ENCODE assay signal across 15 cellular contexts in the genomic region with DNA sequence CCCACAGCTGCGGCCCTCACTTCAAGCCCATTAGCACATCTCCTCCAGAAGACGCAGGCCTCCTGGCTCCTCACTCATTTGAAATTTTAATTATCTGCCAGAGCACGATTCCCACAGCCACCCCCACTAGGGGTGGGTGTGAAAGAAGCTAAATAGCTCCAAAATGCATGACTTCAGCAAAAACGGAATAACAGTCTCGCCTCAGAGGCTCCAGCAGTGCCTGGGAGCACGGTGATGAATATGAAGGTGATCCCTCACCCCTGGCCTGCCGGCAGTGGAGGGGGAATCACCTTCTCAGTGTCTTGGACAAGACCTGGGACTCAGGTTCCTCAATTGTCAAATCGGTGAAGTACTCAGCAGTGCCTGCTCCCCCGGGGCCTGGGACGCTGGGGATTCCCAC.
A peak's percentile ranks its signal among the peaks of the same experiment; 100 is the strongest.
DNase-seq lines count a peak whose midpoint lies in the region; ATAC-seq, FAIRE-seq and TF ChIP-seq lines count a peak whose summit lies in the region.
"Had no signal": no experiment of that assay in that cellular context is flagged by ENCODE, and none has a peak within 500 bp of the region (broad histone marks: within the 10 kb centered on the region; RNA-seq: fewer than 3 reads in every experiment).

No MANE protein-coding gene starts in this region.

- H3K9me3 ChIP-seq in HepG2 (ENCODE audit: low read length) (no peaks in the 10 kb centered on the region), right lobe of liver (no peaks in the 10 kb centered on the region), SK-N-MC (ENCODE audit: low read depth, low read length) (no peaks in the 10 kb centered on the region)
- no peaks in the 10 kb centered on the region for H3K9me3 ChIP-seq in CD8-positive, alpha-beta memory T cell (ENCODE audit: low read length)

- H2AFZ ChIP-seq in HepG2 (ENCODE audit: low read length) = no peak overlapping the region

- H3K4me1 ChIP-seq in HepG2 (ENCODE audit: insufficient read depth, low read length) (no peaks in the 10 kb centered on the region), right lobe of liver (no peaks in the 10 kb centered on the region)
- H3K4me1 ChIP-seq in CD8-positive, alpha-beta memory T cell (ENCODE audit: insufficient read depth, low read length) = no peaks in the 10 kb centered on the region

- WGBS in HepG2 (ENCODE audit: low lambda C conversion rate) = 30% methylated on average over 9 of the region's 10 CpGs
- WGBS in right lobe of liver (ENCODE audit: insufficient coverage, low coverage, low lambda C conversion rate, missing lambda C conversion rate) = 50% methylated on average over 6 of the region's 10 CpGs

- TF ChIP-seq CTCF in HepG2 (CRISPR knock-in tag; IDR thresholded peaks at IDR 0.05) (no peak), right lobe of liver (IDR thresholded peaks at IDR 0.05) (no peak), CD14-positive monocyte (IDR thresholded peaks at IDR 0.05) (no peak)

- H3K27ac Mint-ChIP-seq in activated CD4-positive, alpha-beta T cell treated with anti-CD3 and anti-CD28 coated beads, Interleukin-2, amount 10 ng/mL, durations not matched to agents 24 days and 14 days = no peak overlapping the region
- H3K27ac Mint-ChIP-seq in CD8-positive, alpha-beta memory T cell = no peak overlapping the region
- H3K27ac Mint-ChIP-seq in CD14-positive monocyte = no peak overlapping the region

- TF ChIP-seq RAD21 in HepG2 (CRISPR knock-in tag; IDR thresholded peaks at IDR 0.05) = no peak

- H3K4me2 ChIP-seq in HepG2 (ENCODE audit: low read depth, low read length) = no peak overlapping the region

- in situ Hi-C loops in HepG2 (cut with HindIII; ENCODE audit: extremely low pct_ligation_motif_present, low pct_unique_long_range_greater_than_20kb) = no loop called here

- H3K4me3 Mint-ChIP-seq in activated CD4-positive, alpha-beta T cell treated with anti-CD3 and anti-CD28 coated beads, Interleukin-2, amount 10 ng/mL, durations not matched to agents 24 days and 14 days = no peak overlapping the region
- no peak overlapping the region for H3K4me3 Mint-ChIP-seq in CD8-positive, alpha-beta memory T cell
- H3K4me3 Mint-ChIP-seq in CD14-positive monocyte = no peak overlapping the region

- no peak for ATAC-seq in HepG2
- ATAC-seq in right lobe of liver = no peak
- ATAC-seq: HCT116, K562 had no signal

- no peaks in the 10 kb centered on the region for H3K36me3 Mint-ChIP-seq in activated CD4-positive, alpha-beta T cell treated with anti-CD3 and anti-CD28 coated beads, Interleukin-2, amount 10 ng/mL, durations not matched to agents 24 days and 14 days (ENCODE audit: low read depth)
- H3K36me3 Mint-ChIP-seq in CD8-positive, alpha-beta memory T cell = peaks cover 0 to 3% (median 0%) of the 10 kb centered on the region in 3 donors
- H3K36me3 Mint-ChIP-seq in CD14-positive monocyte = peaks cover 0 to 3% of the 10 kb centered on the region in 2 donors

- H3K4me1 Mint-ChIP-seq in activated CD4-positive, alpha-beta T cell treated with anti-CD3 and anti-CD28 coated beads, Interleukin-2, amount 10 ng/mL, durations not matched to agents 24 days and 14 days = peaks cover 2% of the 10 kb centered on the region
- H3K4me1 Mint-ChIP-seq in CD8-positive, alpha-beta memory T cell = no peaks in the 10 kb centered on the region
- H3K4me1 Mint-ChIP-seq in CD14-positive monocyte = peaks cover 4% of the 10 kb centered on the region

- H3K27me3 ChIP-seq in HepG2 (ENCODE audit: control insufficient read depth in 1 of 2, insufficient read depth in 2 of 2, low read length in 2 of 2) (peaks cover 2 to 10% of the 10 kb centered on the region in 2 experiments; a peak in 3 of 5 replicates), right lobe of liver (no peaks in the 10 kb centered on the region)
- no peaks in the 10 kb centered on the region for H3K27me3 ChIP-seq in CD8-positive, alpha-beta memory T cell (ENCODE audit: insufficient read depth, low read length, poor library complexity, severe bottlenecking)

- intact Hi-C loops in HepG2 (cut with micrococcal nuclease; ENCODE audit: unreplicated experiment) = no loop called here
- intact Hi-C loops in right lobe of liver (cut with DNase I) = no loop called here
- intact Hi-C loops in activated CD4-positive, alpha-beta T cell treated with anti-CD3 and anti-CD28 coated beads, Interleukin-2, amount 10 ng/mL, durations not matched to agents 24 days and 14 days (cut with micrococcal nuclease) = loop anchor here (10.0 kb wide), 1 partner anchor 52 kb away; no protein-coding TSS in a partner anchor
- intact Hi-C loops in CD14-positive monocyte (cut with micrococcal nuclease) = no loop called here

- H3K27ac ChIP-seq in HepG2 (ENCODE audit: extremely low read length, insufficient read depth, low read length) (no peak overlapping the region), right lobe of liver (no peak overlapping the region), SK-N-MC (peak overlapping the region; percentile 49; the same call in 1 of the 2 replicates)
- H3K27ac ChIP-seq in CD8-positive, alpha-beta memory T cell (ENCODE audit: low read depth, low read length) = no peak overlapping the region
- H3K27ac ChIP-seq: HL-60 had no signal

- CTCF ChIA-PET in HepG2 (lab: Yijun Ruan, JAX; ENCODE audit: low intra/inter-chr PET ratio, low total read pairs) = no interaction called here
- CTCF ChIA-PET in CD8-positive, alpha-beta memory T cell (lab: Charles Lee) = no interaction called here

- H4K20me1 ChIP-seq in HepG2 (ENCODE audit: insufficient read depth, low read length) = no peaks in the 10 kb centered on the region

- no peak for TF ChIP-seq POLR2A in HepG2 (IDR thresholded peaks at IDR 0.05; ENCODE audit: insufficient read depth in 1 of 2, low read depth in 2 of 2, low read length in 2 of 2)
- no peak for TF ChIP-seq POLR2A in right lobe of liver (IDR thresholded peaks at IDR 0.05)

- H3K36me3 ChIP-seq in HepG2 (replicated peaks in 1 of 2; ENCODE audit: control insufficient read depth in 1 of 2, insufficient read depth in 2 of 2, low read length in 2 of 2) (no peaks in the 10 kb centered on the region), right lobe of liver (no peaks in the 10 kb centered on the region), SK-N-MC (ENCODE audit: insufficient read depth, low read length) (no peaks in the 10 kb centered on the region)
- no peaks in the 10 kb centered on the region for H3K36me3 ChIP-seq in CD8-positive, alpha-beta memory T cell (ENCODE audit: insufficient read depth, low read length)

- H3K9ac ChIP-seq in HepG2 (ENCODE audit: insufficient read depth, low read depth, low read length) (no peak overlapping the region), SK-N-MC (ENCODE audit: insufficient read length) (no peak overlapping the region)

- H3K79me2 ChIP-seq in HepG2 (ENCODE audit: insufficient read depth, low read length) = no peaks in the 10 kb centered on the region

- no peak for FAIRE-seq in HepG2 (lab: Jason Lieb, UNC)
- FAIRE-seq: A204.1, G401.6, GM12891, K562 had no signal

- H3K27me3 Mint-ChIP-seq in activated CD4-positive, alpha-beta T cell treated with anti-CD3 and anti-CD28 coated beads, Interleukin-2, amount 10 ng/mL, durations not matched to agents 24 days and 14 days = peaks cover 9% of the 10 kb centered on the region
- H3K27me3 Mint-ChIP-seq in CD8-positive, alpha-beta memory T cell = peaks cover 10 to 50% of the 10 kb centered on the region in 2 donors
- peaks cover 13 to 27% (median 16%) of the 10 kb centered on the region in 3 donors for H3K27me3 Mint-ChIP-seq in CD14-positive monocyte (ENCODE audit: low read depth in 3 of 3)

- H3K9me3 Mint-ChIP-seq in activated CD4-positive, alpha-beta T cell treated with anti-CD3 and anti-CD28 coated beads, Interleukin-2, amount 10 ng/mL, durations not matched to agents 24 days and 14 days = no peaks in the 10 kb centered on the region
- H3K9me3 Mint-ChIP-seq in CD8-positive, alpha-beta memory T cell = no peaks in the 10 kb centered on the region
- peaks cover 1 to 10% (median 5%) of the 10 kb centered on the region in 7 donors for H3K9me3 Mint-ChIP-seq in CD14-positive monocyte

- no peak overlapping the region for H3K4me3 ChIP-seq in HepG2 (replicated peaks in 1 of 3; ENCODE audit: insufficient read depth in 1 of 3, low read depth in 2 of 3, low read length in 3 of 3)
- H3K4me3 ChIP-seq in right lobe of liver = no peak overlapping the region
- H3K4me3 ChIP-seq in SK-N-MC = peak overlapping the region; percentile 36
- H3K4me3 ChIP-seq in CD8-positive, alpha-beta memory T cell (ENCODE audit: low read length) = no peak overlapping the region
- H3K4me3 ChIP-seq: K562 had no signal

- POLR2A ChIA-PET in HepG2 (lab: Yijun Ruan, JAX) = no interaction called here
- POLR2A ChIA-PET in CD8-positive, alpha-beta memory T cell (lab: Charles Lee) = no interaction called here

- no peak for DNase-seq in HepG2 (ENCODE audit: low spot score)
- no peak for DNase-seq in right lobe of liver
- DNase-seq in SK-N-MC (ENCODE audit: low read depth, low spot score) = no peak
- DNase-seq in left kidney (ENCODE audit: low read depth, low spot score) = peak; percentile 24
- DNase-seq in activated CD4-positive, alpha-beta T cell treated with anti-CD3 and anti-CD28 coated beads, Interleukin-2, amount 10 ng/mL, durations not matched to agents 24 days and 14 days = no peak
- DNase-seq in CD8-positive, alpha-beta memory T cell = no peak
- no peak for DNase-seq in CD14-positive monocyte (ENCODE audit: low spot score)
- DNase-seq: Calu3, DMS79 had no signal

- TF ChIP-seq EP300 in HepG2 (IDR thresholded peaks at IDR 0.05; ENCODE audit: low read depth in 2 of 2, low read length in 2 of 2) (no peak), HepG2 (CRISPR knock-in tag; IDR thresholded peaks at IDR 0.05; ENCODE audit: borderline replicate concordance) (no peak)

- BruUV-seq in HepG2 (replicated peaks; lab: Mats Ljungman, UMichigan) = no TSS peak

TF ChIP-seq in HepG2, 621 proteins besides CTCF, POLR2A, EP300 and RAD21 (continues in another document):
- TF ChIP-seq, protein P1, sequence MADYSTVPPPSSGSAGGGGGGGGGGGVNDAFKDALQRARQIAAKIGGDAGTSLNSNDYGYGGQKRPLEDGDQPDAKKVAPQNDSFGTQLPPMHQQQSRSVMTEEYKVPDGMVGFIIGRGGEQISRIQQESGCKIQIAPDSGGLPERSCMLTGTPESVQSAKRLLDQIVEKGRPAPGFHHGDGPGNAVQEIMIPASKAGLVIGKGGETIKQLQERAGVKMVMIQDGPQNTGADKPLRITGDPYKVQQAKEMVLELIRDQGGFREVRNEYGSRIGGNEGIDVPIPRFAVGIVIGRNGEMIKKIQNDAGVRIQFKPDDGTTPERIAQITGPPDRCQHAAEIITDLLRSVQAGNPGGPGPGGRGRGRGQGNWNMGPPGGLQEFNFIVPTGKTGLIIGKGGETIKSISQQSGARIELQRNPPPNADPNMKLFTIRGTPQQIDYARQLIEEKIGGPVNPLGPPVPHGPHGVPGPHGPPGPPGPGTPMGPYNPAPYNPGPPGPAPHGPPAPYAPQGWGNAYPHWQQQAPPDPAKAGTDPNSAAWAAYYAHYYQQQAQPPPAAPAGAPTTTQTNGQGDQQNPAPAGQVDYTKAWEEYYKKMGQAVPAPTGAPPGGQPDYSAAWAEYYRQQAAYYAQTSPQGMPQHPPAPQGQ (CRISPR knock-in tag; IDR thresholded peaks at IDR 0.05; ENCODE audit: borderline replicate concordance) = no peak
- TF ChIP-seq ZNF724P (CRISPR knock-in tag; IDR thresholded peaks at IDR 0.05; ENCODE audit: borderline replicate concordance) (no peak), MAFK (conservative IDR thresholded peaks at IDR 0.05 in 1 of 2, IDR thresholded peaks at IDR 0.05 in 1 of 2; ENCODE audit: low read length in 2 of 2) (peak; percentile 33 to 37; a peak in 3 of 4 replicates), ZNF879 (CRISPR knock-in tag; IDR thresholded peaks at IDR 0.05) (no peak)
